Comparison of ENCODE assay signal across 8 cellular contexts in the genomic region with DNA sequence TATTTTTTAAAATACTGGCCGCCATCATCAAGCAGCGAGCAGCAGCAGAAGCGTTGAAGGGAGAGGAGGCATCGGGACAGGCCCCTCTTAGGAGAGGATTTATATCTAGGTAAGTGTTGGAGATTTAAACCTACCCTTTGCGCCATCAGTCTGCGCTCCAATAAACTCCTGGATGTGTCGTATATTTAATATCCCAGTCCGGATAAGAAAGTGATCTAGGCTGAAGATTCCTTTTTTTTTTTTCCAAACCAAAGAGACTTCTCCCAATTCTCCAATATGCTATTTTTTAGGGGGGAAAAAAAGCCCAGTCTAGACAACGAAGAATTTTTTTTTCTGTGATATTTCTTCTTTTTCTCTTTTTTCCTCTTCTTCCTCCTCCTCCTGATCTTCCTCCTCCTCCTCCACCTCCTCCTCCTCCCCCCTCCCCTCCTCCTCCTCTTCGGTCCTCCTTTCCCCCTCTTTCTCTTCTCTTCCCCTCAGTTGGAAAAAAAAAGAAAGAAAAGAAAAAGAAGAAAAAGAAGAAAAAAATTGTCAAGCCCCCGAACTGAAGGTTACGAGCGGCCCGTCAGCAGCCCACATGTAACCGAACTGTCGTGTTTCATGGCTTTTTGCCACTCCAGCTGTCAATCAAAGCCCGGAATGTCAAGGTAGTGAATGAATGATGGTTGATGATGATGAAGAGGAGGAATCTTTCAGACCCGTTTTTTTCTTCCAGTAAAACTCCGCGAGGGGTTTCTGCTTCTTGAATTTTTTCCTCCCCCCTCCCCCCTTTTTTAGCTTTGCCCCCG. TPM values are rescaled to one million over a fixed set of nuclear protein-coding genes. Genes with fewer than 3 reads are reported as not detected.
DNase-seq lines count a peak whose midpoint lies in the region; ATAC-seq and TF ChIP-seq lines count a peak whose summit lies in the region.

No MANE protein-coding gene starts in this region.

- peak overlapping the region; percentile 86 for H3K4me3 Mint-ChIP-seq in WTC11

- no peaks in the 10 kb centered on the region for H3K27me3 ChIP-seq in sigmoid colon

- DNase-seq in DMS79 treated with DMSO at 0.1 percent for 48 hours (lab: John Stamatoyannopoulos, UW) (peak; percentile 29), DMS79 (lab: John Stamatoyannopoulos, UW) (no peak), HUDEP-2 (lab: John Stamatoyannopoulos, UW; ENCODE audit: unreplicated experiment in 76 of 76) (peak in 44 of 76 experiments; percentile 2 to 64 (median 28)), WTC11 (ENCODE audit: low spot score) (no peak), glomerular visceral epithelial cell (ENCODE audit: extremely low spot score) (peak; percentile 39), sigmoid colon (peak; percentile 81)
- DNase-seq in stimulated activated CD4-positive, alpha-beta T cell treated with anti-CD3 and anti-CD28 coated beads, Interleukin-1b, Interleukin-23, amount 100 ng/mL, for 48 hours, result no peak

- CTCF ChIA-PET in WTC11 (lab: Charles Lee), result no interaction called here

- H3K4me1 Mint-ChIP-seq in WTC11, result peaks cover 66% of the 10 kb centered on the region

- no peaks in the 10 kb centered on the region for H3K9me3 Mint-ChIP-seq in WTC11

- H3K4me3 ChIP-seq in sigmoid colon, result peak overlapping the region; percentile 83 to 87 (median 84)

- no peak for TF ChIP-seq POLR2A in sigmoid colon (IDR thresholded peaks at IDR 0.05)

- TF ChIP-seq EP300 in sigmoid colon (IDR thresholded peaks at IDR 0.05), result no peak

- no peak overlapping the region for H3K27ac Mint-ChIP-seq in WTC11

- intact Hi-C loops in sigmoid colon (cut with DNase I), result loop anchor here (5.0 to 10.0 kb wide), 4 partner anchors 33 to 497 kb away; no protein-coding TSS in a partner anchor

- no peaks in the 10 kb centered on the region for H3K36me3 ChIP-seq in sigmoid colon

- peaks cover 80% of the 10 kb centered on the region for H3K27me3 Mint-ChIP-seq in WTC11 (ENCODE audit: low read depth)

- H3K4me1 ChIP-seq in sigmoid colon, result no peaks in the 10 kb centered on the region

- no peaks in the 10 kb centered on the region for H3K9me3 ChIP-seq in sigmoid colon

- WGBS in sigmoid colon, 2 donors, result 2 to 3% methylated on average over 21 of the region's 21 CpGs

- POLR2A ChIA-PET in WTC11 (lab: Charles Lee), result interaction anchor here (0.6 kb wide), 1 partner anchor 216 kb away, joined by 9 read pairs; no protein-coding TSS in a partner anchor

- peak overlapping the region; percentile 95 to 97 (median 96) for H3K27ac ChIP-seq in sigmoid colon

- ATAC-seq in WTC11 (no peak), GM18517 (IDR thresholded peaks at IDR 0.05; ENCODE audit: unreplicated experiment) (no peak)

- no peaks in the 10 kb centered on the region for H3K36me3 Mint-ChIP-seq in WTC11

- TF ChIP-seq CTCF in WTC11 (IDR thresholded peaks at IDR 0.05) (no peak), sigmoid colon (IDR thresholded peaks at IDR 0.05) (no peak)

TF ChIP-seq in WTC11, 78 proteins besides CTCF, POLR2A, EP300 and RAD21:
- TF ChIP-seq SP1 (CRISPR knock-in tag; conservative IDR thresholded peaks at IDR 0.05) (no peak), ZNF263 (CRISPR knock-in tag; IDR thresholded peaks at IDR 0.05; ENCODE audit: low read depth) (peak; percentile 60; the same call in 1 of the 2 replicates)
TF ChIP-seq in WTC11: peak in this region for 1.

RNA-seq across cellular contexts. Expression of a gene that starts 0.8 kb away (rescaled TPM):
- total RNA-seq in WTC11 (2021), result 0.30 to 1.2 TPM (median 0.57 TPM) in 3 replicates
- total RNA-seq in sigmoid colon, result 100 to 1,000 TPM in 1 of 4 donors, 10 to 100 TPM in 3; 76.0 to 154 (median 85.1) TPM
- 1 to 10 TPM; 1.4 to 8.5 (median 4.2) TPM for polyA plus RNA-seq in sigmoid colon

Comparison
In these comparisons a context has a peak if more than half of its experiments do, and no peak if none do; other contexts are left out.
1. DNase-seq: peak in DMS79 treated with DMSO at 0.1 percent for 48 hours (single experiment), HUDEP-2 (44 of 76), glomerular visceral epithelial cell (single experiment) and sigmoid colon (single experiment); none in DMS79 (single experiment), WTC11 (single experiment) and stimulated activated CD4-positive, alpha-beta T cell treated with anti-CD3 and anti-CD28 coated beads, Interleukin-1b, Interleukin-23, amount 100 ng/mL, for 48 hours (single experiment).
2. RNA of a gene that starts 0.8 kb away (total RNA-seq): 76.0 to 154 TPM in sigmoid colon; 0.30 to 1.2 TPM in WTC11; every median in the first group is over 10 times any median in the second.